8 cellular contexts compared by ENCODE assay signal in genomic region chr9:112717669-112718331, GRCh38. TPM values are rescaled to one million over a fixed set of nuclear protein-coding genes. Genes with fewer than 3 reads are reported as not detected.
A peak's percentile ranks its signal among the peaks of the same experiment; 100 is the strongest.
DNase-seq lines count a peak whose midpoint lies in the region; ATAC-seq and TF ChIP-seq lines count a peak whose summit lies in the region.

INIP (minus strand) TSS chr9:112718117; CDS start chr9:112716485, 1,632 bp downstream.

- peak within 1 kb of the TSS; percentile 99 for H3K27ac Mint-ChIP-seq in type B pancreatic cell

- no peaks in the 10 kb centered on the region for H3K27me3 ChIP-seq in SU-DHL-6 (ENCODE audit: low read length)

- peak within 1 kb of the TSS; percentile 81 for H3K9ac ChIP-seq in SU-DHL-6 (ENCODE audit: low read length)

- peak within 1 kb of the TSS; percentile 91 for H2AFZ ChIP-seq in SU-DHL-6 (ENCODE audit: low read depth, low read length, severe bottlenecking)

- peak within 1 kb of the TSS; percentile 80 for H3K27ac ChIP-seq in SU-DHL-6 (ENCODE audit: low read depth, low read length)

- peaks cover 3% of the 10 kb centered on the region for H3K9me3 Mint-ChIP-seq in type B pancreatic cell

- 0 out of 2 replicates have a peak, but pooled peaks cover 7% of the 10 kb centered on the region for H3F3A ChIP-seq in SU-DHL-6 (ENCODE audit: insufficient read depth)

- H3K36me3 Mint-ChIP-seq in type B pancreatic cell, result peaks cover 8% of the 10 kb centered on the region

- no peaks in the 10 kb centered on the region for H4K20me1 ChIP-seq in SU-DHL-6 (ENCODE audit: low read depth, low read length)

- H3K4me2 ChIP-seq in SU-DHL-6 (ENCODE audit: low read depth, low read length, poor library complexity, severe bottlenecking), result peak within 1 kb of the TSS; percentile 99

- peak within 1 kb of the TSS; percentile 98 for H3K4me3 Mint-ChIP-seq in type B pancreatic cell

- no peaks in the 10 kb centered on the region for H3K9me2 ChIP-seq in SU-DHL-6 (replicated peaks; ENCODE audit: insufficient read depth, low read length)

- ATAC-seq in HG02759 (IDR thresholded peaks at IDR 0.05; ENCODE audit: unreplicated experiment), result peak; percentile 99

- DNase-seq in NCI-H128 (lab: John Stamatoyannopoulos, UW; ENCODE audit: unreplicated experiment) (peak; percentile 91), cardiac septum (ENCODE audit: low spot score) (peak; percentile 99), pons (ENCODE audit: low spot score) (peak; percentile 97), type B pancreatic cell (ENCODE audit: extremely low spot score, unreplicated experiment) (peak; percentile 94)
- DNase-seq in activated naive CD8-positive, alpha-beta T cell treated with anti-CD3 and anti-CD28 coated beads, Interleukin-2, amount 50 U/mL, for 16 hours (ENCODE audit: low read depth, low spot score), result peak; percentile 96

- TF ChIP-seq CTCF in GM12873 (IDR thresholded peaks at IDR 0.05; ENCODE audit: insufficient read depth, low read depth, low read length, missing control alignments) (peak; percentile 23), SU-DHL-6 (IDR thresholded peaks at IDR 0.05; ENCODE audit: insufficient read depth, low read length, poor library complexity, severe bottlenecking) (peak; percentile 29), type B pancreatic cell (conservative IDR thresholded peaks at IDR 0.05) (no peak)

- peaks cover 16% of the 10 kb centered on the region for H3K4me1 Mint-ChIP-seq in type B pancreatic cell (ENCODE audit: unreplicated experiment)

- intact Hi-C loops in cardiac septum (cut with DNase I), result loop anchor here (2.0 to 10.0 kb wide), 4 partner anchors 35 to 623 kb away; partner anchors contain the start of gene SNX30

- H3K27me3 Mint-ChIP-seq in type B pancreatic cell, result no peaks in the 10 kb centered on the region

- no peaks in the 10 kb centered on the region for H3K36me3 ChIP-seq in SU-DHL-6 (ENCODE audit: low read length)

- H3K79me2 ChIP-seq in SU-DHL-6 (ENCODE audit: insufficient read depth, low read length), result peaks cover 33% of the 10 kb centered on the region

- H3K9me3 ChIP-seq in SU-DHL-6 (ENCODE audit: insufficient read depth, low read length), result no peaks in the 10 kb centered on the region

- peak within 1 kb of the TSS; percentile 97 for H3K4me3 ChIP-seq in SU-DHL-6 (ENCODE audit: insufficient read depth, low read length, poor library complexity, severe bottlenecking)

RNA-seq across cellular contexts. Expression of gene INIP, which starts in this region (rescaled TPM):
- 15.1 TPM for total RNA-seq in cardiac septum
- 30.5 and 34.5 TPM in 2 replicates for total RNA-seq in type B pancreatic cell (ENCODE audit: low replicate concordance)

Comparison
In these comparisons a context has a peak if more than half of its experiments do, and no peak if none do; other contexts are left out.
1. Peak in every context shown above with its lines: DNase-seq, ATAC-seq, H3K4me3 ChIP-seq and H3K27ac ChIP-seq.